8 cellular contexts compared by ENCODE assay signal in the genomic region with DNA sequence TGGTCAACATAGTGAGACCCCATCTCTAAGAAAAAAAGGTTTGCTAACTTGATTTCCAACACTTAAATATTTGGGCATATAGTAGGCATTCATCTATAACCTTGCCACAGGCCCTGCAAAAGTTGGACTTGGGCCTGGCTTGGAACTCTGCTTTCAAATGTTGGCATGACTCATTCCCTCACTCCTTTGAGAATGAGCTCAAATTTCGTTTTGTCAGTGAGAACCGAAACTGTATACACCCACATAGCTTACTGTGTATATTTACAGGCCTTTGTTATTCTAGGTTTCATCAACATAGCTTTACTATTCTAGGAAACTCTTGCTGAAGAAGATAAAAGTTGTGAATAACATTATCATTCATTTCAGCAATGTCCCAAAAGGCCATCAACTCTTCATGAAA.
DNase-seq lines count a peak whose midpoint lies in the region; ATAC-seq and TF ChIP-seq lines count a peak whose summit lies in the region.

No MANE protein-coding gene starts in this region.

- ATAC-seq in GM19397 (IDR thresholded peaks at IDR 0.05; ENCODE audit: unreplicated experiment) = peak; percentile 99
- ATAC-seq in HG03196 (IDR thresholded peaks at IDR 0.05; ENCODE audit: unreplicated experiment) = peak; percentile 99
- no peak for ATAC-seq in heart left ventricle

- H3K9me3 Mint-ChIP-seq in type B pancreatic cell (no peaks in the 10 kb centered on the region), osteocyte (ENCODE audit: unreplicated experiment) (no peaks in the 10 kb centered on the region)

- H3K36me3 Mint-ChIP-seq in type B pancreatic cell (no peaks in the 10 kb centered on the region), osteocyte (ENCODE audit: unreplicated experiment) (no peaks in the 10 kb centered on the region)

- H3K27ac ChIP-seq in heart left ventricle = no peak overlapping the region

- no peak for TF ChIP-seq CTCF in type B pancreatic cell (conservative IDR thresholded peaks at IDR 0.05)
- TF ChIP-seq CTCF in heart left ventricle (IDR thresholded peaks at IDR 0.05) = no peak
- TF ChIP-seq CTCF in osteocyte (IDR thresholded peaks at IDR 0.05) = no peak

- H3K9me3 ChIP-seq in adipocyte (ENCODE audit: control insufficient read depth, low read length) (no peaks in the 10 kb centered on the region), heart left ventricle (no peaks in the 10 kb centered on the region)

- 53 to 66% (median 59%) methylated on average over 2 of the region's 2 CpGs for WGBS in heart left ventricle, 4 donors

- H3K27me3 Mint-ChIP-seq in type B pancreatic cell (no peaks in the 10 kb centered on the region), osteocyte (ENCODE audit: unreplicated experiment) (peaks cover 9% of the 10 kb centered on the region)

- peaks cover 10% of the 10 kb centered on the region for H3K4me1 ChIP-seq in adipocyte (ENCODE audit: control insufficient read depth, insufficient read depth, low read length)
- no peaks in the 10 kb centered on the region for H3K4me1 ChIP-seq in heart left ventricle

- H3K9ac ChIP-seq in adipocyte (ENCODE audit: low read length) = no peak overlapping the region

- H3K4me3 ChIP-seq in adipocyte (ENCODE audit: low read length) (no peak overlapping the region), heart left ventricle (no peak overlapping the region)

- DNase-seq in Daoy (ENCODE audit: low read depth) = peak; percentile 62
- DNase-seq in adipocyte (ENCODE audit: low read depth) = peak; percentile 94
- DNase-seq in type B pancreatic cell (ENCODE audit: extremely low spot score, unreplicated experiment) = no peak
- no peak for DNase-seq in heart left ventricle
- no peak for DNase-seq in osteocyte (ENCODE audit: extremely low spot score, unreplicated experiment)
- no peak for DNase-seq in posterior vena cava (ENCODE audit: low spot score)

- H3K27ac Mint-ChIP-seq in type B pancreatic cell = peak overlapping the region; percentile 10
- H3K27ac Mint-ChIP-seq in osteocyte (ENCODE audit: unreplicated experiment) = no peak overlapping the region

- H3K4me1 Mint-ChIP-seq in type B pancreatic cell (ENCODE audit: unreplicated experiment) (no peaks in the 10 kb centered on the region), osteocyte (ENCODE audit: unreplicated experiment) (no peaks in the 10 kb centered on the region)

- H3K27me3 ChIP-seq in adipocyte (replicated peaks; ENCODE audit: control insufficient read depth, insufficient read depth, low read length) (peaks cover 4% of the 10 kb centered on the region), heart left ventricle (no peaks in the 10 kb centered on the region)

- TF ChIP-seq POLR2A in heart left ventricle (IDR thresholded peaks at IDR 0.05) = no peak

- H3K4me3 Mint-ChIP-seq in type B pancreatic cell = no peak overlapping the region
- H3K4me3 Mint-ChIP-seq in osteocyte (ENCODE audit: unreplicated experiment) = no peak overlapping the region

- H3K36me3 ChIP-seq in adipocyte (ENCODE audit: control insufficient read depth, insufficient read depth, low read length, severe bottlenecking) (no peaks in the 10 kb centered on the region), heart left ventricle (no peaks in the 10 kb centered on the region)

- intact Hi-C loops in heart left ventricle (cut with DNase I) (no loop called here), posterior vena cava (cut with DNase I) (no loop called here)

Comparison
In these comparisons a context has a peak if more than half of its experiments do, and no peak if none do; other contexts are left out.
1. DNase-seq: peak in Daoy (single experiment) and adipocyte (single experiment); none in type B pancreatic cell (single experiment), heart left ventricle (0 of 5), osteocyte (single experiment) and posterior vena cava (single experiment).
2. ATAC-seq: peak in GM19397 (single experiment) and HG03196 (single experiment); none in heart left ventricle (0 of 4).